ENCODE assay signal across 9 cellular contexts in genomic region chr2:51710222-51710621, GRCh38.
DNase-seq lines count a peak whose midpoint lies in the region; ATAC-seq, FAIRE-seq and TF ChIP-seq lines count a peak whose summit lies in the region.
"Had no signal": no experiment of that assay in that cellular context is flagged by ENCODE, and none has a peak within 500 bp of the region (broad histone marks: within the 10 kb centered on the region; RNA-seq: fewer than 3 reads in every experiment).

No MANE protein-coding gene starts in this region.

- intact Hi-C loops in pancreas (cut with DNase I), result no loop called here

- no peak for TF ChIP-seq POLR2A in gastroesophageal sphincter (IDR thresholded peaks at IDR 0.05)

- ATAC-seq in HG03432 (IDR thresholded peaks at IDR 0.05; ENCODE audit: unreplicated experiment) (peak; percentile 96), SK-N-SH treated with all-trans-retinoic acid at 6 μM for 48 hours (peak; percentile 44; the same call in 2 of the 3 replicates), pancreas (peak in 3 of 4 donors; percentile 83 to 92 (median 86)), gastroesophageal sphincter (no peak)

- peak; percentile 2 for DNase-seq in NCI-H1436 (lab: John Stamatoyannopoulos, UW)
- DNase-seq in NCI-H1436 treated with DMSO at 0.1 percent for 48 hours (lab: John Stamatoyannopoulos, UW), result no peak
- DNase-seq in pancreas, result peak in 2 of 6 donors; percentile 4 to 16
- DNase-seq in foreskin melanocyte, result no peak
- no peak for DNase-seq in activated gamma-delta T cell treated with Interleukin-2 at 50 U/mL for 16 hours

- H3K9me3 ChIP-seq in pancreas, result peaks cover 0 to 2% (median 0%) of the 10 kb centered on the region in 4 donors
- H3K9me3 ChIP-seq in gastroesophageal sphincter, result peaks cover 0 to 14% (median 0%) of the 10 kb centered on the region in 3 donors

- H3K4me3 ChIP-seq in pancreas (no peak overlapping the region), gastroesophageal sphincter (no peak overlapping the region)

- H3K36me3 ChIP-seq in pancreas, result no peaks in the 10 kb centered on the region
- H3K36me3 ChIP-seq in gastroesophageal sphincter, result no peaks in the 10 kb centered on the region

- FAIRE-seq in pancreas (lab: Jason Lieb, UNC), result no peak

- H3K27me3 ChIP-seq in pancreas, result no peaks in the 10 kb centered on the region
- no peaks in the 10 kb centered on the region for H3K27me3 ChIP-seq in gastroesophageal sphincter

- TF ChIP-seq EP300 in gastroesophageal sphincter (IDR thresholded peaks at IDR 0.05), result no peak

- TF ChIP-seq CTCF in pancreas (IDR thresholded peaks at IDR 0.05) (peak in 3 of 4 donors; percentile 12 to 26 (median 17)), gastroesophageal sphincter (IDR thresholded peaks at IDR 0.05) (no peak)

- WGBS in pancreas, 2 donors, result 37 to 45% methylated on average over 3 of the region's 3 CpGs
- WGBS in gastroesophageal sphincter (ENCODE audit: low coverage in 1 of 2), 2 donors, result 70% methylated on average over 3 of the region's 3 CpGs; no CpG with 5 or more reads in 1 of the 2 donors

- H3K27ac ChIP-seq in pancreas (no peak overlapping the region), gastroesophageal sphincter (no peak overlapping the region)
- H3K27ac ChIP-seq: epithelial cell of prostate had no signal

- H3K4me1 ChIP-seq in pancreas (no peaks in the 10 kb centered on the region), gastroesophageal sphincter (no peaks in the 10 kb centered on the region)

TF ChIP-seq in SK-N-SH treated with all-trans-retinoic acid at 6 μM for 48 hours, 23 proteins besides CTCF, POLR2A, EP300 and RAD21:
- TF ChIP-seq RARB (CRISPR knock-in tag; IDR thresholded peaks at IDR 0.05), result no peak
- TF ChIP-seq CSRNP3 (CRISPR knock-in tag; IDR thresholded peaks at IDR 0.05), result no peak
- TF ChIP-seq GLIS3 (CRISPR knock-in tag; IDR thresholded peaks at IDR 0.05), result no peak
- TF ChIP-seq ZNF70 (CRISPR knock-in tag; IDR thresholded peaks at IDR 0.05), result no peak
- no peak for TF ChIP-seq CSDC2 (CRISPR knock-in tag; IDR thresholded peaks at IDR 0.05)
- TF ChIP-seq ZNF565 (CRISPR knock-in tag; conservative IDR thresholded peaks at IDR 0.05; ENCODE audit: low read depth), result no peak
- TF ChIP-seq PATZ1 (CRISPR knock-in tag; IDR thresholded peaks at IDR 0.05; ENCODE audit: borderline replicate concordance), result no peak
- no peak for TF ChIP-seq SNAI2 (CRISPR knock-in tag; IDR thresholded peaks at IDR 0.05)
- no peak for TF ChIP-seq OSR1 (CRISPR knock-in tag; IDR thresholded peaks at IDR 0.05)
- TF ChIP-seq ARNTL (CRISPR knock-in tag; IDR thresholded peaks at IDR 0.05; ENCODE audit: borderline replicate concordance, low read depth), result no peak
- TF ChIP-seq ESRRG (CRISPR knock-in tag; IDR thresholded peaks at IDR 0.05), result no peak
- TF ChIP-seq ISL1 (CRISPR knock-in tag; IDR thresholded peaks at IDR 0.05), result no peak
- TF ChIP-seq ZFP30 (CRISPR knock-in tag; IDR thresholded peaks at IDR 0.05), result no peak
- no peak for TF ChIP-seq TCF4 (CRISPR knock-in tag; IDR thresholded peaks at IDR 0.05; ENCODE audit: borderline replicate concordance)
- no peak for TF ChIP-seq ZFP3 (CRISPR knock-in tag; IDR thresholded peaks at IDR 0.05)
- no peak for TF ChIP-seq CREB5 (CRISPR knock-in tag; IDR thresholded peaks at IDR 0.05; ENCODE audit: low read depth)
- TF ChIP-seq PPARA (CRISPR knock-in tag; IDR thresholded peaks at IDR 0.05; ENCODE audit: borderline replicate concordance), result no peak
- TF ChIP-seq POU6F1 (CRISPR knock-in tag; IDR thresholded peaks at IDR 0.05; ENCODE audit: borderline replicate concordance, low read depth), result no peak
- no peak for TF ChIP-seq ZC3H10 (CRISPR knock-in tag; IDR thresholded peaks at IDR 0.05)

Comparison
In these comparisons a context has a peak if more than half of its experiments do, and no peak if none do; other contexts are left out.
1. CTCF ChIP-seq: peak in pancreas (3 of 4); none in gastroesophageal sphincter (0 of 4).